Comparison of ENCODE assay signal across 1 cellular context in the genomic region with DNA sequence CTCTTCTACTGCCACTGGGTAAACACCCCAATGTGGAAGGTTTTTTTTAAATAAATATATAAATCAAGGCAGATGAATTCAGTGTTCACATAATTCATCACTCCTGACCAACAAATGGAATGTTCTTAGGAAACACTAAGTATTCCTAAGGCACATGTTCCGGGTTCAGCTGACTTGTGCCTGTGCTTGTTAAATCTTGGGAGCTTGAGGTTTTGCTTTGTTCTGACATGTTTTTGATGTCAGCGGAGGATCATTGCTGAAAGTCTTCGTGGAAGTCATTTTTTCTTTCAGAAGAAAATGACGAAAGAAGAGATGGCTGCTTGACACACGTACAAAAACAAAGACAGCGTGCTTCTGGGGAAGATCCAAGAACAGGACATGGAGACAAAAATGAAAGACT.
TF ChIP-seq lines count a peak whose summit lies in the region.

No MANE protein-coding gene starts in this region.

TF ChIP-seq in HepG2, 621 proteins besides CTCF, POLR2A, EP300 and RAD21 (continued from another document):
- no peak for TF ChIP-seq CREB1 (IDR thresholded peaks at IDR 0.05)
- no peak for TF ChIP-seq CREB1 (CRISPR knock-in tag; IDR thresholded peaks at IDR 0.05)
- TF ChIP-seq, protein P1, sequence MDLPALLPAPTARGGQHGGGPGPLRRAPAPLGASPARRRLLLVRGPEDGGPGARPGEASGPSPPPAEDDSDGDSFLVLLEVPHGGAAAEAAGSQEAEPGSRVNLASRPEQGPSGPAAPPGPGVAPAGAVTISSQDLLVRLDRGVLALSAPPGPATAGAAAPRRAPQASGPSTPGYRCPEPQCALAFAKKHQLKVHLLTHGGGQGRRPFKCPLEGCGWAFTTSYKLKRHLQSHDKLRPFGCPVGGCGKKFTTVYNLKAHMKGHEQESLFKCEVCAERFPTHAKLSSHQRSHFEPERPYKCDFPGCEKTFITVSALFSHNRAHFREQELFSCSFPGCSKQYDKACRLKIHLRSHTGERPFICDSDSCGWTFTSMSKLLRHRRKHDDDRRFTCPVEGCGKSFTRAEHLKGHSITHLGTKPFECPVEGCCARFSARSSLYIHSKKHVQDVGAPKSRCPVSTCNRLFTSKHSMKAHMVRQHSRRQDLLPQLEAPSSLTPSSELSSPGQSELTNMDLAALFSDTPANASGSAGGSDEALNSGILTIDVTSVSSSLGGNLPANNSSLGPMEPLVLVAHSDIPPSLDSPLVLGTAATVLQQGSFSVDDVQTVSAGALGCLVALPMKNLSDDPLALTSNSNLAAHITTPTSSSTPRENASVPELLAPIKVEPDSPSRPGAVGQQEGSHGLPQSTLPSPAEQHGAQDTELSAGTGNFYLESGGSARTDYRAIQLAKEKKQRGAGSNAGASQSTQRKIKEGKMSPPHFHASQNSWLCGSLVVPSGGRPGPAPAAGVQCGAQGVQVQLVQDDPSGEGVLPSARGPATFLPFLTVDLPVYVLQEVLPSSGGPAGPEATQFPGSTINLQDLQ (CRISPR knock-in tag; IDR thresholded peaks at IDR 0.05) = no peak
- TF ChIP-seq, protein P2, sequence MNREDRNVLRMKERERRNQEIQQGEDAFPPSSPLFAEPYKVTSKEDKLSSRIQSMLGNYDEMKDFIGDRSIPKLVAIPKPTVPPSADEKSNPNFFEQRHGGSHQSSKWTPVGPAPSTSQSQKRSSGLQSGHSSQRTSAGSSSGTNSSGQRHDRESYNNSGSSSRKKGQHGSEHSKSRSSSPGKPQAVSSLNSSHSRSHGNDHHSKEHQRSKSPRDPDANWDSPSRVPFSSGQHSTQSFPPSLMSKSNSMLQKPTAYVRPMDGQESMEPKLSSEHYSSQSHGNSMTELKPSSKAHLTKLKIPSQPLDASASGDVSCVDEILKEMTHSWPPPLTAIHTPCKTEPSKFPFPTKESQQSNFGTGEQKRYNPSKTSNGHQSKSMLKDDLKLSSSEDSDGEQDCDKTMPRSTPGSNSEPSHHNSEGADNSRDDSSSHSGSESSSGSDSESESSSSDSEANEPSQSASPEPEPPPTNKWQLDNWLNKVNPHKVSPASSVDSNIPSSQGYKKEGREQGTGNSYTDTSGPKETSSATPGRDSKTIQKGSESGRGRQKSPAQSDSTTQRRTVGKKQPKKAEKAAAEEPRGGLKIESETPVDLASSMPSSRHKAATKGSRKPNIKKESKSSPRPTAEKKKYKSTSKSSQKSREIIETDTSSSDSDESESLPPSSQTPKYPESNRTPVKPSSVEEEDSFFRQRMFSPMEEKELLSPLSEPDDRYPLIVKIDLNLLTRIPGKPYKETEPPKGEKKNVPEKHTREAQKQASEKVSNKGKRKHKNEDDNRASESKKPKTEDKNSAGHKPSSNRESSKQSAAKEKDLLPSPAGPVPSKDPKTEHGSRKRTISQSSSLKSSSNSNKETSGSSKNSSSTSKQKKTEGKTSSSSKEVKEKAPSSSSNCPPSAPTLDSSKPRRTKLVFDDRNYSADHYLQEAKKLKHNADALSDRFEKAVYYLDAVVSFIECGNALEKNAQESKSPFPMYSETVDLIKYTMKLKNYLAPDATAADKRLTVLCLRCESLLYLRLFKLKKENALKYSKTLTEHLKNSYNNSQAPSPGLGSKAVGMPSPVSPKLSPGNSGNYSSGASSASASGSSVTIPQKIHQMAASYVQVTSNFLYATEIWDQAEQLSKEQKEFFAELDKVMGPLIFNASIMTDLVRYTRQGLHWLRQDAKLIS (CRISPR knock-in tag; IDR thresholded peaks at IDR 0.05) = no peak
- TF ChIP-seq ZNF75D (CRISPR knock-in tag; IDR thresholded peaks at IDR 0.05; ENCODE audit: borderline replicate concordance) = no peak
- no peak for TF ChIP-seq SNRNP70 (IDR thresholded peaks at IDR 0.05; ENCODE audit: low read depth, low read length)
- TF ChIP-seq, protein P3, sequence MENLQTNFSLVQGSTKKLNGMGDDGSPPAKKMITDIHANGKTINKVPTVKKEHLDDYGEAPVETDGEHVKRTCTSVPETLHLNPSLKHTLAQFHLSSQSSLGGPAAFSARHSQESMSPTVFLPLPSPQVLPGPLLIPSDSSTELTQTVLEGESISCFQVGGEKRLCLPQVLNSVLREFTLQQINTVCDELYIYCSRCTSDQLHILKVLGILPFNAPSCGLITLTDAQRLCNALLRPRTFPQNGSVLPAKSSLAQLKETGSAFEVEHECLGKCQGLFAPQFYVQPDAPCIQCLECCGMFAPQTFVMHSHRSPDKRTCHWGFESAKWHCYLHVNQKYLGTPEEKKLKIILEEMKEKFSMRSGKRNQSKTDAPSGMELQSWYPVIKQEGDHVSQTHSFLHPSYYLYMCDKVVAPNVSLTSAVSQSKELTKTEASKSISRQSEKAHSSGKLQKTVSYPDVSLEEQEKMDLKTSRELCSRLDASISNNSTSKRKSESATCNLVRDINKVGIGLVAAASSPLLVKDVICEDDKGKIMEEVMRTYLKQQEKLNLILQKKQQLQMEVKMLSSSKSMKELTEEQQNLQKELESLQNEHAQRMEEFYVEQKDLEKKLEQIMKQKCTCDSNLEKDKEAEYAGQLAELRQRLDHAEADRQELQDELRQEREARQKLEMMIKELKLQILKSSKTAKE (CRISPR knock-in tag; IDR thresholded peaks at IDR 0.05; ENCODE audit: borderline replicate concordance) = no peak
- TF ChIP-seq ZNF749 (CRISPR knock-in tag; IDR thresholded peaks at IDR 0.05; ENCODE audit: borderline replicate concordance) = no peak
- no peak for TF ChIP-seq ZFP90 (CRISPR knock-in tag; IDR thresholded peaks at IDR 0.05; ENCODE audit: borderline replicate concordance)
- no peak for TF ChIP-seq STAG1 (CRISPR knock-in tag; IDR thresholded peaks at IDR 0.05)
- TF ChIP-seq, protein P4, sequence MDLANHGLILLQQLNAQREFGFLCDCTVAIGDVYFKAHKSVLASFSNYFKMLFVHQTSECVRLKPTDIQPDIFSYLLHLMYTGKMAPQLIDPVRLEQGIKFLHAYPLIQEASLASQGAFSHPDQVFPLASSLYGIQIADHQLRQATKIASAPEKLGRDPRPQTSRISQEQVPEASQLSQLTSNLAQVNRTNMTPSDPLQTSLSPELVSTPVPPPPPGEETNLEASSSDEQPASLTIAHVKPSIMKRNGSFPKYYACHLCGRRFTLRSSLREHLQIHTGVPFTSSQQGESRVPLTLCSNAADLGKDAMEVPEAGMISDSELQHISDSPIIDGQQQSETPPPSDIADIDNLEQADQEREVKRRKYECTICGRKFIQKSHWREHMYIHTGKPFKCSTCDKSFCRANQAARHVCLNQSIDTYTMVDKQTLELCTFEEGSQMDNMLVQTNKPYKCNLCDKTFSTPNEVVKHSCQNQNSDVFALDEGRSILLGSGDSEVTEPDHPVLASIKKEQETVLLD (CRISPR knock-in tag; IDR thresholded peaks at IDR 0.05; ENCODE audit: low read depth) = no peak
- no peak for TF ChIP-seq PRMT3 (CRISPR knock-in tag; IDR thresholded peaks at IDR 0.05; ENCODE audit: borderline replicate concordance, low read depth)
- TF ChIP-seq ZBTB4 (CRISPR knock-in tag; IDR thresholded peaks at IDR 0.05; ENCODE audit: borderline replicate concordance) = no peak
- TF ChIP-seq ISL2 (CRISPR knock-in tag; IDR thresholded peaks at IDR 0.05) = no peak
